17 cellular contexts compared by ENCODE assay signal in genomic region chr5:174413520-174414314, GRCh38.
DNase-seq lines count a peak whose midpoint lies in the region; ATAC-seq and TF ChIP-seq lines count a peak whose summit lies in the region.
"Had no signal": no experiment of that assay in that cellular context is flagged by ENCODE, and none has a peak within 500 bp of the region (broad histone marks: within the 10 kb centered on the region; RNA-seq: fewer than 3 reads in every experiment).

No MANE protein-coding gene starts in this region.

- intact Hi-C loops in CD4-positive, alpha-beta T cell (cut with DNase I, micrococcal nuclease), result no loop called here

- CTCF ChIA-PET in activated CD8-positive, alpha-beta memory T cell treated with anti-CD3 and anti-CD28 coated beads, Interleukin-2, amount 10 ng/mL, durations not matched to agents 7 days and 5 days (lab: Charles Lee), result no interaction called here
- CTCF ChIA-PET in CD4-positive, alpha-beta T cell (lab: Charles Lee), result no interaction called here

- H3K9me3 Mint-ChIP-seq in activated CD8-positive, alpha-beta memory T cell treated with anti-CD3 and anti-CD28 coated beads, Interleukin-2, amount 10 ng/mL, durations not matched to agents 7 days and 5 days (ENCODE audit: low read depth), result peaks cover 2% of the 10 kb centered on the region
- H3K9me3 Mint-ChIP-seq in CD4-positive, alpha-beta T cell, result no peaks in the 10 kb centered on the region
- H3K9me3 Mint-ChIP-seq: H9 had no signal

- no peak overlapping the region for H3K27ac Mint-ChIP-seq in activated CD8-positive, alpha-beta memory T cell treated with anti-CD3 and anti-CD28 coated beads, Interleukin-2, amount 10 ng/mL, durations not matched to agents 7 days and 5 days
- H3K27ac Mint-ChIP-seq in CD4-positive, alpha-beta T cell, result no peak overlapping the region
- H3K27ac Mint-ChIP-seq: activated naive CD8-positive, alpha-beta T cell treated with anti-CD3 and anti-CD28 coated beads for 36 hours; CD8-positive, alpha-beta memory T cell; H9; stimulated activated effector memory CD8-positive, alpha-beta T cell treated with anti-CD3 and anti-CD28 coated beads, Interleukin-12 subunit alpha, Interleukin-12 subunit beta, amount 100 ng/mL, for 72 hours had no signal

- no peak for TF ChIP-seq CTCF in CD4-positive, alpha-beta T cell (IDR thresholded peaks at IDR 0.05)

- ATAC-seq in activated CD8-positive, alpha-beta memory T cell treated with anti-CD3 and anti-CD28 coated beads, Interleukin-2, amount 10 ng/mL, durations not matched to agents 7 days and 5 days, result no peak
- ATAC-seq in CD4-positive, alpha-beta T cell (ENCODE audit: poor library complexity), result no peak
- no peak for ATAC-seq in GM21825 (IDR thresholded peaks at IDR 0.05; ENCODE audit: unreplicated experiment)
- ATAC-seq: stimulated activated effector memory CD8-positive, alpha-beta T cell treated with anti-CD3 and anti-CD28 coated beads, Interleukin-12 subunit alpha, Interleukin-12 subunit beta, amount 100 ng/mL, for 72 hours had no signal

- H3K27ac ChIP-seq in CD4-positive, alpha-beta T cell (ENCODE audit: low read depth, low read length), result no peak overlapping the region
- H3K27ac ChIP-seq: tibial nerve had no signal

- no peaks in the 10 kb centered on the region for H3K4me1 Mint-ChIP-seq in activated CD8-positive, alpha-beta memory T cell treated with anti-CD3 and anti-CD28 coated beads, Interleukin-2, amount 10 ng/mL, durations not matched to agents 7 days and 5 days
- no peaks in the 10 kb centered on the region for H3K4me1 Mint-ChIP-seq in CD4-positive, alpha-beta T cell (ENCODE audit: low read depth)

- H3K27me3 ChIP-seq in CD4-positive, alpha-beta T cell (ENCODE audit: control insufficient read depth, insufficient read depth, low read length), result peaks cover 16% of the 10 kb centered on the region
- H3K27me3 ChIP-seq: tibial nerve had no signal

- no peaks in the 10 kb centered on the region for H3K36me3 Mint-ChIP-seq in activated CD8-positive, alpha-beta memory T cell treated with anti-CD3 and anti-CD28 coated beads, Interleukin-2, amount 10 ng/mL, durations not matched to agents 7 days and 5 days
- no peaks in the 10 kb centered on the region for H3K36me3 Mint-ChIP-seq in CD4-positive, alpha-beta T cell (ENCODE audit: low read depth)
- H3K36me3 Mint-ChIP-seq: activated naive CD8-positive, alpha-beta T cell treated with anti-CD3 and anti-CD28 coated beads for 36 hours; CD8-positive, alpha-beta memory T cell; stimulated activated effector memory CD8-positive, alpha-beta T cell treated with anti-CD3 and anti-CD28 coated beads, Interleukin-12 subunit alpha, Interleukin-12 subunit beta, amount 100 ng/mL, for 72 hours had no signal

- POLR2A ChIA-PET in CD4-positive, alpha-beta T cell (lab: Charles Lee), result no interaction called here

- H3K9me3 ChIP-seq in CD4-positive, alpha-beta T cell (ENCODE audit: control insufficient read depth, low read length), result no peaks in the 10 kb centered on the region

- DNase-seq in ELR (ENCODE audit: low read depth) (peak; percentile 51), RPMI7951 (ENCODE audit: low read depth) (peak; percentile 72), fibroblast of peridontal ligament (ENCODE audit: extremely low read depth) (peak; percentile 33), skeletal muscle cell (ENCODE audit: low read depth) (peak; percentile 8)
- DNase-seq in activated CD8-positive, alpha-beta memory T cell treated with anti-CD3 and anti-CD28 coated beads, Interleukin-2, amount 10 ng/mL, durations not matched to agents 7 days and 5 days, result no peak
- no peak for DNase-seq in activated T-cell treated with anti-CD3 and anti-CD28 coated beads, Interleukin-2, amount 50 U/mL, for 48 hours
- no peak for DNase-seq in CD4-positive, alpha-beta T cell
- DNase-seq: activated CD4-positive, alpha-beta T cell treated with anti-CD3 and anti-CD28 coated beads for 4 hours; activated naive CD8-positive, alpha-beta T cell treated with anti-CD3 and anti-CD28 coated beads for 36 hours; CD8-positive, alpha-beta memory T cell; H9; kidney; NCI-H526 treated with DMSO at 0.1 percent for 48 hours had no signal

- no peak overlapping the region for H3K4me3 Mint-ChIP-seq in activated CD8-positive, alpha-beta memory T cell treated with anti-CD3 and anti-CD28 coated beads, Interleukin-2, amount 10 ng/mL, durations not matched to agents 7 days and 5 days
- no peak overlapping the region for H3K4me3 Mint-ChIP-seq in CD4-positive, alpha-beta T cell
- H3K4me3 Mint-ChIP-seq: activated naive CD8-positive, alpha-beta T cell treated with anti-CD3 and anti-CD28 coated beads for 36 hours; CD8-positive, alpha-beta memory T cell; central memory CD8-positive, alpha-beta T cell; H9; stimulated activated effector memory CD8-positive, alpha-beta T cell treated with anti-CD3 and anti-CD28 coated beads, Interleukin-12 subunit alpha, Interleukin-12 subunit beta, amount 100 ng/mL, for 72 hours had no signal

- H3K4me3 ChIP-seq in skeletal muscle cell (ENCODE audit: low read depth, low read length), result no peak overlapping the region
- H3K4me3 ChIP-seq: tibial nerve had no signal

- H3K27me3 Mint-ChIP-seq in activated CD8-positive, alpha-beta memory T cell treated with anti-CD3 and anti-CD28 coated beads, Interleukin-2, amount 10 ng/mL, durations not matched to agents 7 days and 5 days, result no peaks in the 10 kb centered on the region
- H3K27me3 Mint-ChIP-seq in CD4-positive, alpha-beta T cell, result peaks cover 53% of the 10 kb centered on the region

Comparison
In these comparisons a context has a peak if more than half of its experiments do, and no peak if none do; other contexts are left out.
1. DNase-seq: peak in ELR (single experiment), RPMI7951 (single experiment), fibroblast of peridontal ligament (single experiment) and skeletal muscle cell (single experiment); none in activated CD8-positive, alpha-beta memory T cell treated with anti-CD3 and anti-CD28 coated beads, Interleukin-2, amount 10 ng/mL, durations not matched to agents 7 days and 5 days (single experiment), activated T-cell treated with anti-CD3 and anti-CD28 coated beads, Interleukin-2, amount 50 U/mL, for 48 hours (0 of 2) and CD4-positive, alpha-beta T cell (0 of 10).